In genomic region chr6:114611696-114612095, GRCh38 we compare ENCODE assay signal across 24 cellular contexts.
"Had no signal": no experiment of that assay in that cellular context is flagged by ENCODE, and none has a peak within 500 bp of the region (broad histone marks: within the 10 kb centered on the region; RNA-seq: fewer than 3 reads in every experiment).

No MANE protein-coding gene starts in this region.

- H3K4me3 Mint-ChIP-seq: activated CD4-positive, alpha-beta T cell treated with anti-CD3 and anti-CD28 coated beads, Interleukin-2, amount 10 ng/mL, durations not matched to agents 7 days and 5 days; activated naive CD4-positive, alpha-beta T cell treated with anti-CD3 and anti-CD28 coated beads, Interleukin-2, amount 10 ng/mL, durations not matched to agents 7 days and 5 days; activated naive CD8-positive, alpha-beta T cell treated with anti-CD3 and anti-CD28 coated beads, Interleukin-2, amount 50 U/mL, for 24 hours; activated T-cell treated with anti-CD3 and anti-CD28 coated beads, Interleukin-2, amount 50 U/mL, for 4 hours; central memory CD8-positive, alpha-beta T cell; naive thymus-derived CD4-positive, alpha-beta T cell; stimulated activated naive CD8-positive, alpha-beta T cell treated with anti-CD3 and anti-CD28 coated beads, Interleukin-15, Interleukin-2, amounts not matched to agents 100 ng/mL and 50 ng/mL, for 24 hours had no signal

- H3K27ac ChIP-seq: brain microvascular endothelial cell, coronary artery, gastroesophageal sphincter, heart right ventricle, psoas muscle, right lobe of liver, suprapubic skin, transverse colon, uterus had no signal

- H3K9me3 ChIP-seq: gastroesophageal sphincter, heart right ventricle, psoas muscle, right lobe of liver, suprapubic skin, transverse colon, uterus had no signal

- H3K4me1 ChIP-seq: gastroesophageal sphincter, heart right ventricle, psoas muscle, right lobe of liver, suprapubic skin, transverse colon, uterus had no signal

- FAIRE-seq: endometrium, small intestine had no signal

- H3K36me3 Mint-ChIP-seq: activated naive CD4-positive, alpha-beta T cell treated with anti-CD3 and anti-CD28 coated beads, Interleukin-2, amount 10 ng/mL, durations not matched to agents 7 days and 5 days; naive thymus-derived CD4-positive, alpha-beta T cell had no signal

- H3K27me3 Mint-ChIP-seq: activated CD4-positive, alpha-beta T cell treated with anti-CD3 and anti-CD28 coated beads, Interleukin-2, amount 10 ng/mL, durations not matched to agents 7 days and 5 days; activated naive CD4-positive, alpha-beta T cell treated with anti-CD3 and anti-CD28 coated beads, Interleukin-2, amount 10 ng/mL, durations not matched to agents 7 days and 5 days; activated naive CD8-positive, alpha-beta T cell treated with anti-CD3 and anti-CD28 coated beads, Interleukin-2, amount 50 U/mL, for 24 hours; central memory CD8-positive, alpha-beta T cell; naive thymus-derived CD4-positive, alpha-beta T cell; stimulated activated naive CD8-positive, alpha-beta T cell treated with anti-CD3 and anti-CD28 coated beads, Interleukin-15, Interleukin-2, amounts not matched to agents 100 ng/mL and 50 ng/mL, for 24 hours had no signal

- H3K4me3 ChIP-seq: coronary artery, gastroesophageal sphincter, heart right ventricle, psoas muscle, right lobe of liver, suprapubic skin, transverse colon, uterus had no signal

- DNase-seq: activated CD4-positive, alpha-beta T cell treated with anti-CD3 and anti-CD28 coated beads, Interleukin-2, amount 10 ng/mL, durations not matched to agents 7 days and 5 days; activated CD8-positive, alpha-beta memory T cell treated with anti-CD3 and anti-CD28 coated beads, Interleukin-2, amount 50 U/mL, for 4 hours; activated naive CD4-positive, alpha-beta T cell treated with anti-CD3 and anti-CD28 coated beads, Interleukin-2, amount 10 ng/mL, durations not matched to agents 7 days and 5 days; activated naive CD8-positive, alpha-beta T cell treated with anti-CD3 and anti-CD28 coated beads, Interleukin-2, amount 50 U/mL, for 24 hours; activated T-cell treated with anti-CD3 and anti-CD28 coated beads, Interleukin-2, amount 50 U/mL, for 4 hours; anterior cingulate cortex; brain microvascular endothelial cell; heart right ventricle; mesenchymal stem cell; naive thymus-derived CD4-positive, alpha-beta T cell; psoas muscle; right lobe of liver; small intestine; stimulated activated CD4-positive, alpha-beta T cell treated with anti-CD3 and anti-CD28 coated beads, Interleukin-15, amount 100 ng/mL, for 24 hours; stimulated activated CD4-positive, alpha-beta T cell treated with anti-CD3 and anti-CD28 coated beads, Interleukin-2, amount 100 ng/mL, for 48 hours; transverse colon; uterus had no signal

- H3K27ac Mint-ChIP-seq: activated CD4-positive, alpha-beta T cell treated with anti-CD3 and anti-CD28 coated beads, Interleukin-2, amount 10 ng/mL, durations not matched to agents 7 days and 5 days; activated naive CD4-positive, alpha-beta T cell treated with anti-CD3 and anti-CD28 coated beads, Interleukin-2, amount 10 ng/mL, durations not matched to agents 7 days and 5 days; activated naive CD8-positive, alpha-beta T cell treated with anti-CD3 and anti-CD28 coated beads, Interleukin-2, amount 50 U/mL, for 24 hours; naive thymus-derived CD4-positive, alpha-beta T cell; stimulated activated naive CD8-positive, alpha-beta T cell treated with anti-CD3 and anti-CD28 coated beads, Interleukin-15, Interleukin-2, amounts not matched to agents 100 ng/mL and 50 ng/mL, for 24 hours had no signal

- H3K36me3 ChIP-seq: brain microvascular endothelial cell, gastroesophageal sphincter, heart right ventricle, right lobe of liver, suprapubic skin, transverse colon, uterus had no signal

- H3K4me1 Mint-ChIP-seq: activated CD4-positive, alpha-beta T cell treated with anti-CD3 and anti-CD28 coated beads, Interleukin-2, amount 10 ng/mL, durations not matched to agents 7 days and 5 days; activated naive CD4-positive, alpha-beta T cell treated with anti-CD3 and anti-CD28 coated beads, Interleukin-2, amount 10 ng/mL, durations not matched to agents 7 days and 5 days; activated naive CD8-positive, alpha-beta T cell treated with anti-CD3 and anti-CD28 coated beads, Interleukin-2, amount 50 U/mL, for 24 hours; central memory CD8-positive, alpha-beta T cell; naive thymus-derived CD4-positive, alpha-beta T cell had no signal

- ATAC-seq: activated CD4-positive, CD25-positive, alpha-beta regulatory T cell treated with anti-CD3 and anti-CD28 coated beads, Interleukin-2, amount 50 U/mL, for 24 hours; activated naive CD8-positive, alpha-beta T cell treated with anti-CD3 and anti-CD28 coated beads, Interleukin-2, amount 50 U/mL, for 24 hours; activated T-cell treated with anti-CD3 and anti-CD28 coated beads, Interleukin-2, amount 50 U/mL, for 4 hours; gastroesophageal sphincter; heart right ventricle; naive thymus-derived CD4-positive, alpha-beta T cell; psoas muscle; right lobe of liver had no signal

- H3K27me3 ChIP-seq: brain microvascular endothelial cell, gastroesophageal sphincter, heart right ventricle, right lobe of liver, suprapubic skin, transverse colon, uterus had no signal
